Comparison of ENCODE assay signal across 9 cellular contexts in genomic region chr17:50708050-50709000, GRCh38. TPM values are rescaled to one million over a fixed set of nuclear protein-coding genes. Genes with fewer than 3 reads are reported as not detected.
DNase-seq lines count a peak whose midpoint lies in the region; ATAC-seq and TF ChIP-seq lines count a peak whose summit lies in the region.
"Had no signal": no experiment of that assay in that cellular context is flagged by ENCODE, and none has a peak within 500 bp of the region (broad histone marks: within the 10 kb centered on the region; RNA-seq: fewer than 3 reads in every experiment).

No MANE protein-coding gene starts in this region.

- intact Hi-C loops in activated CD4-positive, alpha-beta memory T cell treated with anti-CD3 and anti-CD28 coated beads for 36 hours (cut with micrococcal nuclease), result loop anchor here (1.0 to 5.0 kb wide), 3 partner anchors 11 to 231 kb away; partner anchors contain the start of genes LUC7L3 and RSAD1

- ATAC-seq in HG02852 (IDR thresholded peaks at IDR 0.05; ENCODE audit: unreplicated experiment), result no peak

- peak overlapping the region; percentile 96 for H3K27ac Mint-ChIP-seq in activated CD4-positive, alpha-beta memory T cell treated with anti-CD3 and anti-CD28 coated beads for 36 hours
- H3K27ac Mint-ChIP-seq in glutamatergic neuron (ENCODE audit: unreplicated experiment), result peak overlapping the region; percentile 97

- peaks cover 45% of the 10 kb centered on the region for H3K4me1 Mint-ChIP-seq in activated CD4-positive, alpha-beta memory T cell treated with anti-CD3 and anti-CD28 coated beads for 36 hours (ENCODE audit: low read depth)
- peaks cover 14% of the 10 kb centered on the region for H3K4me1 Mint-ChIP-seq in glutamatergic neuron (ENCODE audit: low read depth, unreplicated experiment)

- CTCF ChIA-PET in activated CD4-positive, alpha-beta memory T cell treated with anti-CD3 and anti-CD28 coated beads for 36 hours (lab: Charles Lee), result interaction anchor here (0.6 to 1.9 kb wide), 7 partner anchors 10 to 311 kb away, joined by 3 to 8 read pairs (median 4); partner anchors contain the start of genes LRRC59 and LUC7L3

- H3K36me3 Mint-ChIP-seq in activated CD4-positive, alpha-beta memory T cell treated with anti-CD3 and anti-CD28 coated beads for 36 hours, result peaks cover 14% of the 10 kb centered on the region
- peaks cover 3% of the 10 kb centered on the region for H3K36me3 Mint-ChIP-seq in glutamatergic neuron (ENCODE audit: unreplicated experiment)

- H3K27me3 Mint-ChIP-seq in activated CD4-positive, alpha-beta memory T cell treated with anti-CD3 and anti-CD28 coated beads for 36 hours, result no peaks in the 10 kb centered on the region
- peaks cover 6% of the 10 kb centered on the region for H3K27me3 Mint-ChIP-seq in glutamatergic neuron (ENCODE audit: unreplicated experiment)

- POLR2A ChIA-PET in activated CD4-positive, alpha-beta memory T cell treated with anti-CD3 and anti-CD28 coated beads for 36 hours (lab: Charles Lee), result interaction anchor here (0.6 to 2.3 kb wide), 4 partner anchors 10 to 17 kb away, joined by 3 to 14 read pairs (median 5); partner anchors contain the start of gene LUC7L3

- no peak for TF ChIP-seq CTCF in glutamatergic neuron (IDR thresholded peaks at IDR 0.05; ENCODE audit: partially characterized antibody, unreplicated experiment)

- H3K9me3 Mint-ChIP-seq in activated CD4-positive, alpha-beta memory T cell treated with anti-CD3 and anti-CD28 coated beads for 36 hours, result no peaks in the 10 kb centered on the region
- H3K9me3 Mint-ChIP-seq in glutamatergic neuron (ENCODE audit: unreplicated experiment), result peaks cover 6% of the 10 kb centered on the region

- peak overlapping the region; percentile 77 for H3K4me3 Mint-ChIP-seq in activated CD4-positive, alpha-beta memory T cell treated with anti-CD3 and anti-CD28 coated beads for 36 hours
- peak overlapping the region; percentile 84 for H3K4me3 Mint-ChIP-seq in glutamatergic neuron (ENCODE audit: unreplicated experiment)

- H3K4me3 ChIP-seq in Jurkat, Clone E6-1 (ENCODE audit: low read length), result peak overlapping the region; percentile 91

- DNase-seq in EL (peak; percentile 36), glutamatergic neuron (no peak), pons (ENCODE audit: low spot score) (peak; percentile 71), NCI-H2196 treated with DMSO at 0.1 percent for 48 hours (lab: John Stamatoyannopoulos, UW; ENCODE audit: unreplicated experiment) (no peak)
- peak; percentile 29 for DNase-seq in Jurkat, Clone E6-1 (ENCODE audit: low read depth, low spot score)
- DNase-seq in activated CD4-positive, alpha-beta memory T cell treated with anti-CD3 and anti-CD28 coated beads for 36 hours, result no peak
- DNase-seq in stimulated activated CD4-positive, alpha-beta T cell treated with anti-CD3 and anti-CD28 coated beads, Interleukin-1b, Interleukin-23, amount 100 ng/mL, for 48 hours, result no peak

RNA-seq across cellular contexts. Expression of gene ANKRD40, which starts 0.6 kb away (rescaled TPM):
- polyA plus RNA-seq in Jurkat, Clone E6-1 (2012; ENCODE audit: insufficient read depth, insufficient read length), result 16.2 TPM
- total RNA-seq in activated CD4-positive, alpha-beta memory T cell treated with anti-CD3 and anti-CD28 coated beads for 36 hours, result 10 to 100 TPM; 27.4 to 27.8 TPM
- total RNA-seq in glutamatergic neuron (ENCODE audit: unreplicated experiment), result 40.8 TPM

RNA-seq across cellular contexts. Expression of gene LUC7L3, which starts 11.1 kb away (rescaled TPM):
- polyA plus RNA-seq in Jurkat, Clone E6-1 (2012; ENCODE audit: insufficient read depth, insufficient read length), result 241 TPM
- 100 to 1,000 TPM; 120 to 137 TPM for total RNA-seq in activated CD4-positive, alpha-beta memory T cell treated with anti-CD3 and anti-CD28 coated beads for 36 hours
- 222 TPM for total RNA-seq in glutamatergic neuron (ENCODE audit: unreplicated experiment)

RNA-seq across cellular contexts. Expression of gene ANKRD40CL, which starts 59.0 kb away (rescaled TPM):
- not detected for polyA plus RNA-seq in Jurkat, Clone E6-1 (2012; ENCODE audit: insufficient read depth, insufficient read length)
- not detected for total RNA-seq in activated CD4-positive, alpha-beta memory T cell treated with anti-CD3 and anti-CD28 coated beads for 36 hours
- total RNA-seq in glutamatergic neuron (ENCODE audit: unreplicated experiment), result not detected
- total RNA-seq: subcutaneous adipose tissue had no signal

Comparison
In these comparisons a context has a peak if more than half of its experiments do, and no peak if none do; other contexts are left out.
1. DNase-seq: peak in EL (single experiment), Jurkat, Clone E6-1 (single experiment) and pons (single experiment); none in activated CD4-positive, alpha-beta memory T cell treated with anti-CD3 and anti-CD28 coated beads for 36 hours (single experiment), glutamatergic neuron (single experiment), stimulated activated CD4-positive, alpha-beta T cell treated with anti-CD3 and anti-CD28 coated beads, Interleukin-1b, Interleukin-23, amount 100 ng/mL, for 48 hours (single experiment) and NCI-H2196 treated with DMSO at 0.1 percent for 48 hours (single experiment).